Comparison of ENCODE assay signal across 1 cellular context in the genomic region with DNA sequence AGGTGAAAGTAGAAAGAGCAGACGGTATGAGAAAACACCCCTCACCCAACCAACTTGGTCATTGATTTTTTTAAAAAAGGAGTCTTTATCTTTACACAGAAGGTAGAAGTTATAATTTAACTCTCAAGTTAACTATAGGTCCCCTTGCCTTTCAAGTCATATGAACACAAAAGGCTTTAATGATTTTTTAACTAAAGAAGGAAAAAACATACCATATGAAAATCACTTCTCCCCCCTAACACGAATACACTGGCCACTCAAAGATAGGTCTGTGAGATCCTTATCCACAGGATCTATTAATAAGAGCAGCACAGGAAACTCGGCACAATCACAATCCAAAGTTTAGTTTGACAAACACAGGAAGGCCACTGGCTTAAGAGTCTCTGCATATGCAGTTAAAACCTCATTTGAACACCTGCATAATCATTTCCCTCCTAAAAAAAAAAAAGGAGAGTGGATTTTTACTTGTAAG.
TF ChIP-seq lines count a peak whose summit lies in the region.

No MANE protein-coding gene starts in this region.

TF ChIP-seq in HepG2, 621 proteins besides CTCF, POLR2A, EP300 and RAD21 (continued from another document and continues in another):
- no peak for TF ChIP-seq ZNF326 (CRISPR knock-in tag; IDR thresholded peaks at IDR 0.05; ENCODE audit: borderline replicate concordance)
- no peak for TF ChIP-seq YEATS4 (CRISPR knock-in tag; IDR thresholded peaks at IDR 0.05; ENCODE audit: borderline replicate concordance)
- no peak for TF ChIP-seq ZBTB38 (CRISPR knock-in tag; IDR thresholded peaks at IDR 0.05)
- no peak for TF ChIP-seq TGIF2 (CRISPR knock-in tag; IDR thresholded peaks at IDR 0.05)
- TF ChIP-seq, protein P1, sequence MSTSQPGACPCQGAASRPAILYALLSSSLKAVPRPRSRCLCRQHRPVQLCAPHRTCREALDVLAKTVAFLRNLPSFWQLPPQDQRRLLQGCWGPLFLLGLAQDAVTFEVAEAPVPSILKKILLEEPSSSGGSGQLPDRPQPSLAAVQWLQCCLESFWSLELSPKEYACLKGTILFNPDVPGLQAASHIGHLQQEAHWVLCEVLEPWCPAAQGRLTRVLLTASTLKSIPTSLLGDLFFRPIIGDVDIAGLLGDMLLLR (CRISPR knock-in tag; IDR thresholded peaks at IDR 0.05), result no peak
- no peak for TF ChIP-seq NR1H2 (CRISPR knock-in tag; IDR thresholded peaks at IDR 0.05; ENCODE audit: borderline replicate concordance, low read depth)
- TF ChIP-seq ZNF382 (CRISPR knock-in tag; IDR thresholded peaks at IDR 0.05; ENCODE audit: borderline replicate concordance), result no peak
- TF ChIP-seq KLF13 (CRISPR knock-in tag; IDR thresholded peaks at IDR 0.05), result no peak
- no peak for TF ChIP-seq TAF15 (IDR thresholded peaks at IDR 0.05; ENCODE audit: low read depth, low read length, poor library complexity, severe bottlenecking)
- no peak for TF ChIP-seq TOPORS (CRISPR knock-in tag; IDR thresholded peaks at IDR 0.05)
- TF ChIP-seq NCOA2 (CRISPR knock-in tag; IDR thresholded peaks at IDR 0.05), result peak; percentile 90
- no peak for TF ChIP-seq TAF1 (CRISPR knock-in tag; IDR thresholded peaks at IDR 0.05)
- TF ChIP-seq ZNF773 (CRISPR knock-in tag; IDR thresholded peaks at IDR 0.05; ENCODE audit: borderline replicate concordance), result no peak
- TF ChIP-seq, protein P2, sequence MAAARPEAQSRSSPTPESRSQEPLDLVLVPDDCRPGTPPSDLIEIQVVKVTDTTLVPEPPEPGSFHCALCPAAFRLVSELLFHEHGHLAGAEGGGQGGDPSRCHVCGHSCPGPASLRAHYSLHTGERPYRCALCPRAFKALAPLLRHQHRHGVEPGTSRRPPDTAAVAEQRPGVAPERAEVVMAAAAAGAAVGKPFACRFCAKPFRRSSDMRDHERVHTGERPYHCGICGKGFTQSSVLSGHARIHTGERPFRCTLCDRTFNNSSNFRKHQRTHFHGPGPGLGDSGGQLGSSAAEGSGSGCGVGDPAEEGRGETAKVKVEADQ (CRISPR knock-in tag; IDR thresholded peaks at IDR 0.05; ENCODE audit: borderline replicate concordance), result no peak
- no peak for TF ChIP-seq IRX3 (CRISPR knock-in tag; IDR thresholded peaks at IDR 0.05; ENCODE audit: borderline replicate concordance, low read depth)
- no peak for TF ChIP-seq ZNF160 (CRISPR knock-in tag; IDR thresholded peaks at IDR 0.05)
- TF ChIP-seq ZNF432 (CRISPR knock-in tag; IDR thresholded peaks at IDR 0.05; ENCODE audit: borderline replicate concordance), result no peak
- TF ChIP-seq, protein P3, sequence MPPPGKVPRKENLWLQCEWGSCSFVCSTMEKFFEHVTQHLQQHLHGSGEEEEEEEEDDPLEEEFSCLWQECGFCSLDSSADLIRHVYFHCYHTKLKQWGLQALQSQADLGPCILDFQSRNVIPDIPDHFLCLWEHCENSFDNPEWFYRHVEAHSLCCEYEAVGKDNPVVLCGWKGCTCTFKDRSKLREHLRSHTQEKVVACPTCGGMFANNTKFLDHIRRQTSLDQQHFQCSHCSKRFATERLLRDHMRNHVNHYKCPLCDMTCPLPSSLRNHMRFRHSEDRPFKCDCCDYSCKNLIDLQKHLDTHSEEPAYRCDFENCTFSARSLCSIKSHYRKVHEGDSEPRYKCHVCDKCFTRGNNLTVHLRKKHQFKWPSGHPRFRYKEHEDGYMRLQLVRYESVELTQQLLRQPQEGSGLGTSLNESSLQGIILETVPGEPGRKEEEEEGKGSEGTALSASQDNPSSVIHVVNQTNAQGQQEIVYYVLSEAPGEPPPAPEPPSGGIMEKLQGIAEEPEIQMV (CRISPR knock-in tag; IDR thresholded peaks at IDR 0.05; ENCODE audit: low read depth), result no peak
- no peak for TF ChIP-seq PBX3 (CRISPR knock-in tag; IDR thresholded peaks at IDR 0.05; ENCODE audit: borderline replicate concordance)
- peak; percentile 76 for TF ChIP-seq ELF3 (CRISPR knock-in tag; IDR thresholded peaks at IDR 0.05)
- no peak for TF ChIP-seq MEIS2 (CRISPR knock-in tag; IDR thresholded peaks at IDR 0.05)
- no peak for TF ChIP-seq FOXK1 (CRISPR knock-in tag; IDR thresholded peaks at IDR 0.05; ENCODE audit: borderline replicate concordance, low read depth)
- TF ChIP-seq FOXK2 (IDR thresholded peaks at IDR 0.05), result no peak
- no peak for TF ChIP-seq ARNT (IDR thresholded peaks at IDR 0.05)
- TF ChIP-seq PAF1 (CRISPR knock-in tag; IDR thresholded peaks at IDR 0.05), result no peak
- no peak for TF ChIP-seq ZFP36L1 (CRISPR knock-in tag; IDR thresholded peaks at IDR 0.05)
- TF ChIP-seq ZNF772 (CRISPR knock-in tag; IDR thresholded peaks at IDR 0.05), result no peak
- TF ChIP-seq U2AF1 (optimal IDR thresholded peaks at IDR 0.05; ENCODE audit: low read depth, low read length), result no peak
- TF ChIP-seq NR2C2 (CRISPR knock-in tag; IDR thresholded peaks at IDR 0.05; ENCODE audit: borderline replicate concordance), result no peak
- TF ChIP-seq, protein P4, sequence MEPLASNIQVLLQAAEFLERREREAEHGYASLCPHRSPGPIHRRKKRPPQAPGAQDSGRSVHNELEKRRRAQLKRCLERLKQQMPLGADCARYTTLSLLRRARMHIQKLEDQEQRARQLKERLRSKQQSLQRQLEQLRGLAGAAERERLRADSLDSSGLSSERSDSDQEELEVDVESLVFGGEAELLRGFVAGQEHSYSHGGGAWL (CRISPR knock-in tag; IDR thresholded peaks at IDR 0.05), result no peak
- TF ChIP-seq KDM5A (IDR thresholded peaks at IDR 0.05; ENCODE audit: borderline replicate concordance, low read length), result no peak
- no peak for TF ChIP-seq ZNF296 (CRISPR knock-in tag; conservative IDR thresholded peaks at IDR 0.05)
- TF ChIP-seq ETV6 (CRISPR knock-in tag; conservative IDR thresholded peaks at IDR 0.05), result no peak
- TF ChIP-seq ZNF20 (CRISPR knock-in tag; IDR thresholded peaks at IDR 0.05), result no peak
- TF ChIP-seq KAT2B (IDR thresholded peaks at IDR 0.05; ENCODE audit: borderline replicate concordance, low read depth, low read length), result no peak
- TF ChIP-seq NCOA1 (CRISPR knock-in tag; IDR thresholded peaks at IDR 0.05), result no peak
- TF ChIP-seq HOXD1 (CRISPR knock-in tag; IDR thresholded peaks at IDR 0.05), result no peak
- TF ChIP-seq RARA (CRISPR knock-in tag; IDR thresholded peaks at IDR 0.05), result peak; percentile 58
- no peak for TF ChIP-seq NR3C1 (CRISPR knock-in tag; IDR thresholded peaks at IDR 0.05)
- no peak for TF ChIP-seq JARID2 (CRISPR knock-in tag; IDR thresholded peaks at IDR 0.05; ENCODE audit: insufficient replicate concordance)
- TF ChIP-seq, protein P5, sequence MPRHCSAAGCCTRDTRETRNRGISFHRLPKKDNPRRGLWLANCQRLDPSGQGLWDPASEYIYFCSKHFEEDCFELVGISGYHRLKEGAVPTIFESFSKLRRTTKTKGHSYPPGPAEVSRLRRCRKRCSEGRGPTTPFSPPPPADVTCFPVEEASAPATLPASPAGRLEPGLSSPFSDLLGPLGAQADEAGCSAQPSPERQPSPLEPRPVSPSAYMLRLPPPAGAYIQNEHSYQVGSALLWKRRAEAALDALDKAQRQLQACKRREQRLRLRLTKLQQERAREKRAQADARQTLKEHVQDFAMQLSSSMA (CRISPR knock-in tag; IDR thresholded peaks at IDR 0.05), result no peak
- TF ChIP-seq GABPA (IDR thresholded peaks at IDR 0.05; ENCODE audit: low read depth, low read length), result no peak
- TF ChIP-seq GABPA (CRISPR knock-in tag; IDR thresholded peaks at IDR 0.05; ENCODE audit: low read depth), result no peak
- TF ChIP-seq SNAI1 (CRISPR knock-in tag; IDR thresholded peaks at IDR 0.05; ENCODE audit: borderline replicate concordance), result 0 out of 2 replicates have a peak, but pooled peaks have one; percentile 31
- no peak for TF ChIP-seq KDM2A (CRISPR knock-in tag; IDR thresholded peaks at IDR 0.05; ENCODE audit: borderline replicate concordance, low read depth)
- TF ChIP-seq SETDB1 (CRISPR knock-in tag; IDR thresholded peaks at IDR 0.05; ENCODE audit: borderline replicate concordance), result no peak
- TF ChIP-seq ISX (CRISPR knock-in tag; conservative IDR thresholded peaks at IDR 0.05), result no peak
- no peak for TF ChIP-seq ZBTB21 (CRISPR knock-in tag; IDR thresholded peaks at IDR 0.05)
- peak; percentile 91; the same call in 1 of the 2 replicates for TF ChIP-seq ZBTB20 (CRISPR knock-in tag; IDR thresholded peaks at IDR 0.05; ENCODE audit: borderline replicate concordance, low read depth)
- no peak for TF ChIP-seq ATF7-NPFF (CRISPR knock-in tag; IDR thresholded peaks at IDR 0.05; ENCODE audit: low read depth)
- no peak for TF ChIP-seq ZSCAN25 (CRISPR knock-in tag; IDR thresholded peaks at IDR 0.05)
- TF ChIP-seq HES4 (CRISPR knock-in tag; IDR thresholded peaks at IDR 0.05; ENCODE audit: borderline replicate concordance), result no peak
- no peak for TF ChIP-seq ZNF709 (CRISPR knock-in tag; IDR thresholded peaks at IDR 0.05)
- no peak for TF ChIP-seq ZNF510 (CRISPR knock-in tag; IDR thresholded peaks at IDR 0.05; ENCODE audit: low read depth)
- no peak for TF ChIP-seq MIER2 (CRISPR knock-in tag; IDR thresholded peaks at IDR 0.05)
- TF ChIP-seq, protein P6, sequence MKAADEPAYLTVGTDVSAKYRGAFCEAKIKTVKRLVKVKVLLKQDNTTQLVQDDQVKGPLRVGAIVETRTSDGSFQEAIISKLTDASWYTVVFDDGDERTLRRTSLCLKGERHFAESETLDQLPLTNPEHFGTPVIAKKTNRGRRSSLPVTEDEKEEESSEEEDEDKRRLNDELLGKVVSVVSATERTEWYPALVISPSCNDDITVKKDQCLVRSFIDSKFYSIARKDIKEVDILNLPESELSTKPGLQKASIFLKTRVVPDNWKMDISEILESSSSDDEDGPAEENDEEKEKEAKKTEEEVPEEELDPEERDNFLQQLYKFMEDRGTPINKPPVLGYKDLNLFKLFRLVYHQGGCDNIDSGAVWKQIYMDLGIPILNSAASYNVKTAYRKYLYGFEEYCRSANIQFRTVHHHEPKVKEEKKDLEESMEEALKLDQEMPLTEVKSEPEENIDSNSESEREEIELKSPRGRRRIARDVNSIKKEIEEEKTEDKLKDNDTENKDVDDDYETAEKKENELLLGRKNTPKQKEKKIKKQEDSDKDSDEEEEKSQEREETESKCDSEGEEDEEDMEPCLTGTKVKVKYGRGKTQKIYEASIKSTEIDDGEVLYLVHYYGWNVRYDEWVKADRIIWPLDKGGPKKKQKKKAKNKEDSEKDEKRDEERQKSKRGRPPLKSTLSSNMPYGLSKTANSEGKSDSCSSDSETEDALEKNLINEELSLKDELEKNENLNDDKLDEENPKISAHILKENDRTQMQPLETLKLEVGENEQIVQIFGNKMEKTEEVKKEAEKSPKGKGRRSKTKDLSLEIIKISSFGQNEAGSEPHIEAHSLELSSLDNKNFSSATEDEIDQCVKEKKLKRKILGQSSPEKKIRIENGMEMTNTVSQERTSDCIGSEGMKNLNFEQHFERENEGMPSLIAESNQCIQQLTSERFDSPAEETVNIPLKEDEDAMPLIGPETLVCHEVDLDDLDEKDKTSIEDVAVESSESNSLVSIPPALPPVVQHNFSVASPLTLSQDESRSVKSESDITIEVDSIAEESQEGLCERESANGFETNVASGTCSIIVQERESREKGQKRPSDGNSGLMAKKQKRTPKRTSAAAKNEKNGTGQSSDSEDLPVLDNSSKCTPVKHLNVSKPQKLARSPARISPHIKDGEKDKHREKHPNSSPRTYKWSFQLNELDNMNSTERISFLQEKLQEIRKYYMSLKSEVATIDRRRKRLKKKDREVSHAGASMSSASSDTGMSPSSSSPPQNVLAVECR (CRISPR knock-in tag; IDR thresholded peaks at IDR 0.05; ENCODE audit: borderline replicate concordance), result 0 out of 2 replicates have a peak, but pooled peaks have one; percentile 5
- TF ChIP-seq ZNF672 (CRISPR knock-in tag; IDR thresholded peaks at IDR 0.05), result no peak
- TF ChIP-seq, protein P7, sequence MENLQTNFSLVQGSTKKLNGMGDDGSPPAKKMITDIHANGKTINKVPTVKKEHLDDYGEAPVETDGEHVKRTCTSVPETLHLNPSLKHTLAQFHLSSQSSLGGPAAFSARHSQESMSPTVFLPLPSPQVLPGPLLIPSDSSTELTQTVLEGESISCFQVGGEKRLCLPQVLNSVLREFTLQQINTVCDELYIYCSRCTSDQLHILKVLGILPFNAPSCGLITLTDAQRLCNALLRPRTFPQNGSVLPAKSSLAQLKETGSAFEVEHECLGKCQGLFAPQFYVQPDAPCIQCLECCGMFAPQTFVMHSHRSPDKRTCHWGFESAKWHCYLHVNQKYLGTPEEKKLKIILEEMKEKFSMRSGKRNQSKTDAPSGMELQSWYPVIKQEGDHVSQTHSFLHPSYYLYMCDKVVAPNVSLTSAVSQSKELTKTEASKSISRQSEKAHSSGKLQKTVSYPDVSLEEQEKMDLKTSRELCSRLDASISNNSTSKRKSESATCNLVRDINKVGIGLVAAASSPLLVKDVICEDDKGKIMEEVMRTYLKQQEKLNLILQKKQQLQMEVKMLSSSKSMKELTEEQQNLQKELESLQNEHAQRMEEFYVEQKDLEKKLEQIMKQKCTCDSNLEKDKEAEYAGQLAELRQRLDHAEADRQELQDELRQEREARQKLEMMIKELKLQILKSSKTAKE (CRISPR knock-in tag; IDR thresholded peaks at IDR 0.05; ENCODE audit: borderline replicate concordance), result peak; percentile 46; the same call in 1 of the 2 replicates
- TF ChIP-seq ZNF121 (CRISPR knock-in tag; IDR thresholded peaks at IDR 0.05), result no peak
- no peak for TF ChIP-seq ZNF891 (CRISPR knock-in tag; IDR thresholded peaks at IDR 0.05)
- no peak for TF ChIP-seq FOSL2 (CRISPR knock-in tag; IDR thresholded peaks at IDR 0.05)
- no peak for TF ChIP-seq ZKSCAN1 (IDR thresholded peaks at IDR 0.05; ENCODE audit: low read length)
- no peak for TF ChIP-seq ZFP36 (IDR thresholded peaks at IDR 0.05; ENCODE audit: borderline replicate concordance, low read depth, low read length, partially characterized antibody)
- TF ChIP-seq ZNF234 (CRISPR knock-in tag; conservative IDR thresholded peaks at IDR 0.05), result no peak
- TF ChIP-seq ZNF562 (CRISPR knock-in tag; IDR thresholded peaks at IDR 0.05; ENCODE audit: borderline replicate concordance), result no peak
- no peak for TF ChIP-seq ZBTB25 (CRISPR knock-in tag; IDR thresholded peaks at IDR 0.05)
- TF ChIP-seq ESRRA (CRISPR knock-in tag; IDR thresholded peaks at IDR 0.05; ENCODE audit: low read depth), result no peak
- TF ChIP-seq ZNF496 (CRISPR knock-in tag; IDR thresholded peaks at IDR 0.05; ENCODE audit: insufficient replicate concordance), result no peak
- peak; percentile 84 for TF ChIP-seq TCF7 (IDR thresholded peaks at IDR 0.05; ENCODE audit: low read depth)
